ENCODE assay signal across 16 cellular contexts in genomic region chr16:31245560-31245959, GRCh38. TPM values are rescaled to one million over a fixed set of nuclear protein-coding genes. Genes with fewer than 3 reads are reported as not detected.
"Had no signal": no experiment of that assay in that cellular context is flagged by ENCODE, and none has a peak within 500 bp of the region (broad histone marks: within the 10 kb centered on the region; RNA-seq: fewer than 3 reads in every experiment).

No MANE protein-coding gene starts in this region.

RNA-seq across cellular contexts. Expression of gene ITGAM, which starts 14.2 kb away (rescaled TPM):
- total RNA-seq: bronchial epithelial cell, endothelial cell of umbilical vein, fibroblast of lung, fibroblast of villous mesenchyme had no signal
- polyA plus RNA-seq: endothelial cell of umbilical vein had no signal

RNA-seq across cellular contexts. Expression of gene PYDC1, which starts 28.6 kb away (rescaled TPM):
- total RNA-seq: activated B cell treated with CpG ODN at 0.5 μM for 24 hours; activated CD8-positive, alpha-beta T cell treated with anti-CD3 and anti-CD28 coated beads for 36 hours; activated T-cell treated with anti-CD3 and anti-CD28 coated beads, Interleukin-2, amount 50 U/mL, for 4 hours; astrocyte; bronchial epithelial cell; cardiac septum; dermis blood vessel endothelial cell; endothelial cell of umbilical vein; esophagus squamous epithelium; fibroblast of lung; fibroblast of villous mesenchyme; glomerular endothelial cell; T-cell; T-helper 2 cell treated with Interferon-gamma antibody and Interleukin-4, amounts not matched to agents 100 ng/mL and 5 ng/mL, for 36 hours had no signal
- polyA plus RNA-seq: adipose tissue, endothelial cell of umbilical vein, esophagus, fibroblast of lung had no signal

RNA-seq across cellular contexts. Expression of gene TRIM72, which starts 31.6 kb away (rescaled TPM):
- total RNA-seq: activated CD8-positive, alpha-beta T cell treated with anti-CD3 and anti-CD28 coated beads for 36 hours; activated T-cell treated with anti-CD3 and anti-CD28 coated beads, Interleukin-2, amount 50 U/mL, for 4 hours; astrocyte; bronchial epithelial cell; dermis blood vessel endothelial cell; endothelial cell of umbilical vein; esophagus squamous epithelium; fibroblast of lung; fibroblast of villous mesenchyme; glomerular endothelial cell; T-helper 2 cell treated with Interferon-gamma antibody and Interleukin-4, amounts not matched to agents 100 ng/mL and 5 ng/mL, for 36 hours had no signal
- polyA plus RNA-seq: endothelial cell of umbilical vein, fibroblast of lung had no signal
